Comparison of ENCODE assay signal across 15 cellular contexts in the genomic region with DNA sequence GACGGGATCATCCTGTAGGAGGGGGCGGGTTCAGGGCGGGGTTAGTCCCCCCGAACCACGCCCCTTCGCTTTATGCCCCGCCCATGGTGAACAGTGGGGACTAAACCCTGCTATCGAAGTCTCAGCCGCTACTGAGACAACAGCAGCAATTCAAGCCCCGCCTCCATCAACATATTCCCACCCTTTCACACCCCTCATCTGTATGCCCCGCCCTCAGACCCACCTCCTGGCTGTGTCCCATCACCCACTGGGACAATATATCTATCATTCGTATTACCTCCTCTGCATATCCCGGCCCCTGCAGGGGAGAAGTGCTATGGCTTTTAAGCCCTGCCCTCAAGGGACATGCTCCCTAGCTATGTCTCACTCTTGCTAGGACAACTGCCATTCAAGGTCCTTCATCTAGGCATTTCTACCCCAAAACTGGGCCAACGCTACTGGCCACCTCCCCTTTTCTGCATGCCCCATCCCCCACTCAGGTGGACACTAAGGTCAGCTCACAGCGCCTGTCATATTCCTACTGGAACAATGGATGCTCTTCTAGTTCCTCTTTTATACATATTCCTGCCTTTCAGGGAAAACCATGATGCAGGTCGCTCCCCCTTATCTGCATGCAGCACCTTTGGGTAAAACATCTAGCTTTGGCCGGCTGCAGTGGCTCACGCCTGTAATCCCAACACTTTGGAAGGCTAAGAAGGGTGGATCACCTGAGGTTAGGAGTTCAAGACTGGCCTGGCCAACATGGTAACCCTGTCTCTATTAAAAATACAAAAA. TPM values are rescaled to one million over a fixed set of nuclear protein-coding genes. Genes with fewer than 3 reads are reported as not detected.
DNase-seq lines count a peak whose midpoint lies in the region; ATAC-seq and TF ChIP-seq lines count a peak whose summit lies in the region.
"Had no signal": no experiment of that assay in that cellular context is flagged by ENCODE, and none has a peak within 500 bp of the region (broad histone marks: within the 10 kb centered on the region; RNA-seq: fewer than 3 reads in every experiment).

No MANE protein-coding gene starts in this region.

- H3K36me3 ChIP-seq in GM23338 (ENCODE audit: insufficient read depth) (0 out of 2 replicates have a peak, but pooled peaks cover 3% of the 10 kb centered on the region), sigmoid colon (peaks cover 0 to 1% (median 0%) of the 10 kb centered on the region in 4 donors), esophagus muscularis mucosa (peaks cover 0 to 14% (median 1%) of the 10 kb centered on the region in 4 donors)
- H3K36me3 ChIP-seq: right atrium auricular region had no signal

- ATAC-seq in GM23338: peak; percentile 65
- ATAC-seq: stimulated activated naive CD8-positive, alpha-beta T cell treated with anti-CD3 and anti-CD28 coated beads, Interleukin-15, Interleukin-2, amounts not matched to agents 100 U/mL and 50 U/mL, for 24 hours; T-cell had no signal

- peaks cover 42% of the 10 kb centered on the region for H3K4me1 Mint-ChIP-seq in GM23338
- H3K4me1 Mint-ChIP-seq in glutamatergic neuron (ENCODE audit: low read depth, unreplicated experiment): peaks cover 60% of the 10 kb centered on the region
- H3K4me1 Mint-ChIP-seq in T-helper 2 cell treated with Interferon-gamma antibody and Interleukin-4, amounts not matched to agents 5 μg/mL and 100 μg/mL, for 36 hours (ENCODE audit: low read depth): peaks cover 5% of the 10 kb centered on the region
- H3K4me1 Mint-ChIP-seq: activated CD4-positive, alpha-beta T cell treated with anti-CD3 and anti-CD28 coated beads, Interleukin-2, amount 10 ng/mL, durations not matched to agents 7 days and 5 days had no signal

- peaks cover 23% of the 10 kb centered on the region for H3K27me3 ChIP-seq in GM23338 (ENCODE audit: insufficient read depth)
- peaks cover 27 to 71% (median 53%) of the 10 kb centered on the region in 3 donors for H3K27me3 ChIP-seq in sigmoid colon
- peaks cover 0 to 75% (median 24%) of the 10 kb centered on the region in 4 donors for H3K27me3 ChIP-seq in esophagus muscularis mucosa

- TF ChIP-seq CTCF in GM23338 (conservative IDR thresholded peaks at IDR 0.05; ENCODE audit: low read depth in 2 of 2): no peak
- no peak for TF ChIP-seq CTCF in glutamatergic neuron (IDR thresholded peaks at IDR 0.05; ENCODE audit: partially characterized antibody, unreplicated experiment)
- TF ChIP-seq CTCF in sigmoid colon (IDR thresholded peaks at IDR 0.05): no peak
- no peak for TF ChIP-seq CTCF in esophagus muscularis mucosa (IDR thresholded peaks at IDR 0.05)

- H3K36me3 Mint-ChIP-seq in GM23338 (ENCODE audit: low read depth): peaks cover 8% of the 10 kb centered on the region
- peaks cover 3% of the 10 kb centered on the region for H3K36me3 Mint-ChIP-seq in glutamatergic neuron (ENCODE audit: unreplicated experiment)
- peaks cover 27% of the 10 kb centered on the region for H3K36me3 Mint-ChIP-seq in T-helper 2 cell treated with Interferon-gamma antibody and Interleukin-4, amounts not matched to agents 5 μg/mL and 100 μg/mL, for 36 hours (ENCODE audit: low read depth)

- TF ChIP-seq EP300 in sigmoid colon (IDR thresholded peaks at IDR 0.05): no peak
- TF ChIP-seq EP300 in esophagus muscularis mucosa (IDR thresholded peaks at IDR 0.05): no peak

- intact Hi-C loops in sigmoid colon (cut with DNase I): no loop called here
- intact Hi-C loops in esophagus muscularis mucosa (cut with DNase I): no loop called here

- H2AFZ ChIP-seq in GM23338: peak overlapping the region; percentile 23; the same call in 1 of the 2 replicates

- H3K27ac ChIP-seq in GM23338 (ENCODE audit: low read depth): no peak overlapping the region
- H3K27ac ChIP-seq in sigmoid colon: no peak overlapping the region
- no peak overlapping the region for H3K27ac ChIP-seq in esophagus muscularis mucosa (replicated peaks in 1 of 4)
- H3K27ac ChIP-seq: right atrium auricular region had no signal

- no peaks in the 10 kb centered on the region for H3K79me2 ChIP-seq in GM23338 (replicated peaks; ENCODE audit: insufficient read depth)

- H3F3A ChIP-seq in GM23338 (replicated peaks; ENCODE audit: low read depth): peaks cover 11% of the 10 kb centered on the region

- peaks cover 29% of the 10 kb centered on the region for H3K27me3 Mint-ChIP-seq in GM23338 (ENCODE audit: insufficient read depth, low read depth, poor library complexity)
- peaks cover 16% of the 10 kb centered on the region for H3K27me3 Mint-ChIP-seq in glutamatergic neuron (ENCODE audit: unreplicated experiment)
- H3K27me3 Mint-ChIP-seq in T-helper 2 cell treated with Interferon-gamma antibody and Interleukin-4, amounts not matched to agents 5 μg/mL and 100 μg/mL, for 36 hours (ENCODE audit: low read depth): no peaks in the 10 kb centered on the region
- H3K27me3 Mint-ChIP-seq: T-cell had no signal

- 41 to 65% methylated on average over 18 of the region's 18 CpGs for WGBS in sigmoid colon, 2 donors
- 72% methylated on average over 13 of the region's 18 CpGs for WGBS in esophagus muscularis mucosa

- DNase-seq in GM23338 (ENCODE audit: low spot score): peak; percentile 96
- DNase-seq in NCI-H526 (lab: John Stamatoyannopoulos, UW): peak; percentile 57 to 82
- peak; percentile 53 for DNase-seq in glutamatergic neuron
- DNase-seq in sigmoid colon: peak; percentile 22
- DNase-seq in T-helper 2 cell treated with Interferon-gamma antibody and Interleukin-4, amounts not matched to agents 5 μg/mL and 100 μg/mL, for 36 hours (ENCODE audit: low spot score): no peak
- no peak for DNase-seq in DMS153 treated with DMSO at 0.1 percent for 48 hours (lab: John Stamatoyannopoulos, UW; ENCODE audit: unreplicated experiment)
- no peak for DNase-seq in esophagus muscularis mucosa (ENCODE audit: extremely low spot score)
- DNase-seq: activated CD4-positive, alpha-beta T cell treated with anti-CD3 and anti-CD28 coated beads, Interleukin-2, amount 10 ng/mL, durations not matched to agents 7 days and 5 days; effector CD8-positive, alpha-beta T cell; foreskin melanocyte; left colon; stimulated activated naive CD8-positive, alpha-beta T cell treated with anti-CD3 and anti-CD28 coated beads, Interleukin-15, Interleukin-2, amounts not matched to agents 100 U/mL and 50 U/mL, for 24 hours; T-cell had no signal

- no peak for TF ChIP-seq POLR2A in sigmoid colon (IDR thresholded peaks at IDR 0.05)
- no peak for TF ChIP-seq POLR2A in esophagus muscularis mucosa (IDR thresholded peaks at IDR 0.05; ENCODE audit: low read depth)

- H3K27ac Mint-ChIP-seq in GM23338 (no peak overlapping the region), glutamatergic neuron (ENCODE audit: unreplicated experiment) (peak overlapping the region; percentile 23)
- no peak overlapping the region for H3K27ac Mint-ChIP-seq in T-helper 2 cell treated with Interferon-gamma antibody and Interleukin-4, amounts not matched to agents 5 μg/mL and 100 μg/mL, for 36 hours
- H3K27ac Mint-ChIP-seq: activated CD4-positive, alpha-beta T cell treated with anti-CD3 and anti-CD28 coated beads, Interleukin-2, amount 10 ng/mL, durations not matched to agents 7 days and 5 days; T-cell had no signal

- H3K9me3 ChIP-seq in sigmoid colon (no peaks in the 10 kb centered on the region), esophagus muscularis mucosa (no peaks in the 10 kb centered on the region)
- H3K9me3 ChIP-seq: HAP-1, right atrium auricular region had no signal

- H4K20me1 ChIP-seq in GM23338 (replicated peaks; ENCODE audit: insufficient read depth): peaks cover 6% of the 10 kb centered on the region; the same call in 1 of the 2 replicates

- peak overlapping the region; percentile 95 for H3K4me2 ChIP-seq in GM23338

- H3K4me3 Mint-ChIP-seq in GM23338: peak overlapping the region; percentile 68
- peak overlapping the region; percentile 57 for H3K4me3 Mint-ChIP-seq in glutamatergic neuron (ENCODE audit: unreplicated experiment)
- no peak overlapping the region for H3K4me3 Mint-ChIP-seq in T-helper 2 cell treated with Interferon-gamma antibody and Interleukin-4, amounts not matched to agents 5 μg/mL and 100 μg/mL, for 36 hours
- H3K4me3 Mint-ChIP-seq: activated CD4-positive, alpha-beta T cell treated with anti-CD3 and anti-CD28 coated beads, Interleukin-2, amount 10 ng/mL, durations not matched to agents 7 days and 5 days; T-cell had no signal

- no peaks in the 10 kb centered on the region for H3K9me2 ChIP-seq in GM23338 (ENCODE audit: insufficient read depth)

- H3K4me3 ChIP-seq in GM23338 (peak overlapping the region; percentile 88), sigmoid colon (no peak overlapping the region), esophagus muscularis mucosa (no peak overlapping the region)
- H3K4me3 ChIP-seq: HAP-1 had no signal

- H3K9me3 Mint-ChIP-seq in GM23338: no peaks in the 10 kb centered on the region; the same call in 2 of the 3 replicates
- H3K9me3 Mint-ChIP-seq in glutamatergic neuron (ENCODE audit: unreplicated experiment): peaks cover 15% of the 10 kb centered on the region
- H3K9me3 Mint-ChIP-seq in T-helper 2 cell treated with Interferon-gamma antibody and Interleukin-4, amounts not matched to agents 5 μg/mL and 100 μg/mL, for 36 hours: no peaks in the 10 kb centered on the region
- H3K9me3 Mint-ChIP-seq: activated CD4-positive, alpha-beta T cell treated with anti-CD3 and anti-CD28 coated beads, Interleukin-2, amount 10 ng/mL, durations not matched to agents 7 days and 5 days; T-cell had no signal

- H3K4me1 ChIP-seq in GM23338 (ENCODE audit: insufficient read depth) (peaks cover 28% of the 10 kb centered on the region), sigmoid colon (peaks cover 0 to 14% (median 9%) of the 10 kb centered on the region in 4 donors), esophagus muscularis mucosa (peaks cover 8 to 20% (median 13%) of the 10 kb centered on the region in 4 donors)
- H3K4me1 ChIP-seq: HAP-1 had no signal

RNA-seq across cellular contexts. Expression of a gene that starts 11.9 kb away (rescaled TPM):
- total RNA-seq in GM23338 (2014; rRNA removed; shearing (Covaris generic)): 8.1 and 10.0 TPM in 2 replicates
- 3.2 and 4.1 TPM in 2 replicates for polyA plus RNA-seq in GM23338 (2016; fragmentation: Nextera tagmentation; extraction: Ambion mirVana)
- total RNA-seq in glutamatergic neuron (ENCODE audit: unreplicated experiment): 56.3 TPM
- total RNA-seq in sigmoid colon: 1 to 10 TPM in 3 of 4 donors, under 1 TPM in 1; 0.82 to 1.8 (median 1.2) TPM
- 1 to 10 TPM in 1 of 3 donors, under 1 TPM in 2; under 0.01 to 1.0 (median 0.23) TPM for polyA plus RNA-seq in sigmoid colon
- total RNA-seq in esophagus muscularis mucosa: 1 to 10 TPM in 2 of 4 donors, under 1 TPM in 2; 0.50 to 2.5 (median 1.4) TPM

RNA-seq across cellular contexts. Expression of a gene that starts 12.5 kb away (rescaled TPM):
- total RNA-seq in GM23338 (2014; rRNA removed; shearing (Covaris generic)): not detected in 2 replicates
- polyA plus RNA-seq in GM23338 (2016; fragmentation: Nextera tagmentation; extraction: Ambion mirVana) (not detected in 2 replicates), sigmoid colon (under 1 TPM in 1 of 3 donors, not detected in 2; 0.09 TPM)
- total RNA-seq in glutamatergic neuron (ENCODE audit: unreplicated experiment) (not detected), sigmoid colon (not detected), esophagus muscularis mucosa (not detected)
- total RNA-seq: activated CD4-positive, alpha-beta T cell treated with anti-CD3 and anti-CD28 coated beads, Interleukin-2, amount 10 ng/mL, durations not matched to agents 7 days and 5 days; left colon; right atrium auricular region had no signal

RNA-seq across cellular contexts. Expression of a gene that starts 27.1 kb away (rescaled TPM):
- total RNA-seq in GM23338 (2014; rRNA removed; shearing (Covaris generic)): not detected in 2 replicates
- 1.0 and 1.3 TPM in 2 replicates for polyA plus RNA-seq in GM23338 (2016; fragmentation: Nextera tagmentation; extraction: Ambion mirVana)
- 1.2 TPM for total RNA-seq in glutamatergic neuron (ENCODE audit: unreplicated experiment)
- 10 to 100 TPM in 1 of 4 donors, 1 to 10 TPM in 3; 5.3 to 23.1 (median 8.6) TPM for total RNA-seq in sigmoid colon
- 10 to 100 TPM; 37.2 to 98.6 (median 56.5) TPM for polyA plus RNA-seq in sigmoid colon
- total RNA-seq in esophagus muscularis mucosa: 10 to 100 TPM in 2 of 4 donors, 1 to 10 TPM in 2; 4.2 to 26.2 (median 12.0) TPM

RNA-seq across cellular contexts. Expression of a gene that starts 33.5 kb away (rescaled TPM):
- 124 and 172 TPM in 2 replicates for total RNA-seq in GM23338 (2014; rRNA removed; shearing (Covaris generic))
- polyA plus RNA-seq in GM23338 (2016; fragmentation: Nextera tagmentation; extraction: Ambion mirVana): 104 and 107 TPM in 2 replicates
- 119 TPM for total RNA-seq in glutamatergic neuron (ENCODE audit: unreplicated experiment)
- total RNA-seq in sigmoid colon: 10 to 100 TPM; 37.8 to 83.6 (median 65.4) TPM
- polyA plus RNA-seq in sigmoid colon: 10 to 100 TPM; 28.4 to 79.4 (median 38.4) TPM
- total RNA-seq in esophagus muscularis mucosa: 100 to 1,000 TPM in 2 of 4 donors, 10 to 100 TPM in 2; 59.8 to 138 (median 104) TPM

RNA-seq across cellular contexts. Expression of a gene that starts 40.5 kb away (rescaled TPM):
- not detected in 2 replicates for total RNA-seq in GM23338 (2014; rRNA removed; shearing (Covaris generic))
- polyA plus RNA-seq in GM23338 (2016; fragmentation: Nextera tagmentation; extraction: Ambion mirVana) (not detected in 2 replicates), sigmoid colon (not detected)
- total RNA-seq in glutamatergic neuron (ENCODE audit: unreplicated experiment) (not detected), sigmoid colon (not detected), esophagus muscularis mucosa (not detected)
- total RNA-seq: activated CD4-positive, alpha-beta T cell treated with anti-CD3 and anti-CD28 coated beads, Interleukin-2, amount 10 ng/mL, durations not matched to agents 7 days and 5 days; left colon; right atrium auricular region; T-cell had no signal

Comparison
In these comparisons a context has a peak if more than half of its experiments do, and no peak if none do; other contexts are left out.
1. DNase-seq: peak in GM23338 (single experiment), NCI-H526 (2 of 2), glutamatergic neuron (single experiment) and sigmoid colon (single experiment); none in T-helper 2 cell treated with Interferon-gamma antibody and Interleukin-4, amounts not matched to agents 5 μg/mL and 100 μg/mL, for 36 hours (single experiment), DMS153 treated with DMSO at 0.1 percent for 48 hours (single experiment) and esophagus muscularis mucosa (single experiment).